ENCODE assay signal across 8 cellular contexts in genomic region chr12:132711169-132711843, GRCh38. TPM values are rescaled to one million over a fixed set of nuclear protein-coding genes. Genes with fewer than 3 reads are reported as not detected.
DNase-seq lines count a peak whose midpoint lies in the region; ATAC-seq, FAIRE-seq and TF ChIP-seq lines count a peak whose summit lies in the region.

No MANE protein-coding gene starts in this region.

- no peaks in the 10 kb centered on the region for H3K9me3 Mint-ChIP-seq in astrocyte (ENCODE audit: unreplicated experiment)

- H3K36me3 ChIP-seq in astrocyte (ENCODE audit: insufficient read depth, low read length) = peaks cover 6% of the 10 kb centered on the region
- no peaks in the 10 kb centered on the region for H3K36me3 ChIP-seq in kidney epithelial cell (ENCODE audit: control insufficient read depth, insufficient read depth, low read length)

- H3K9ac ChIP-seq in astrocyte (ENCODE audit: low read length) = peak overlapping the region; percentile 87

- ATAC-seq in GM21786 (IDR thresholded peaks at IDR 0.05; ENCODE audit: unreplicated experiment) (peak; percentile 8), GM18861 (IDR thresholded peaks at IDR 0.05; ENCODE audit: unreplicated experiment) (no peak)

- peaks cover 1% of the 10 kb centered on the region for H3K4me1 Mint-ChIP-seq in astrocyte (ENCODE audit: low read depth, unreplicated experiment)

- H3K4me2 ChIP-seq in astrocyte (ENCODE audit: low read length) = peak overlapping the region; percentile 92

- no peaks in the 10 kb centered on the region for H3K9me3 ChIP-seq in astrocyte (ENCODE audit: insufficient read depth, low read depth, low read length)

- H4K20me1 ChIP-seq in astrocyte (ENCODE audit: insufficient read depth, low read length) = peaks cover 44% of the 10 kb centered on the region

- TF ChIP-seq CTCF in astrocyte (IDR thresholded peaks at IDR 0.05; ENCODE audit: insufficient read depth, low read depth, low read length) = no peak
- no peak for TF ChIP-seq CTCF in kidney epithelial cell (IDR thresholded peaks at IDR 0.05; ENCODE audit: insufficient read depth, low read length, poor library complexity, severe bottlenecking)

- H3K27me3 ChIP-seq in astrocyte (ENCODE audit: insufficient read depth, low read length) (no peaks in the 10 kb centered on the region), kidney epithelial cell (ENCODE audit: control insufficient read depth, insufficient read depth, low read length) (no peaks in the 10 kb centered on the region)

- peaks cover 49% of the 10 kb centered on the region for H3K79me2 ChIP-seq in astrocyte (ENCODE audit: insufficient read depth, low read length)

- H2AFZ ChIP-seq in astrocyte (ENCODE audit: low read depth, low read length) = peak overlapping the region; percentile 74

- H3K36me3 Mint-ChIP-seq in astrocyte (ENCODE audit: low read depth, unreplicated experiment) = peaks cover 4% of the 10 kb centered on the region

- H3K27me3 Mint-ChIP-seq in astrocyte (ENCODE audit: low read depth, unreplicated experiment) = no peaks in the 10 kb centered on the region

- peak overlapping the region; percentile 90 for H3K4me3 Mint-ChIP-seq in astrocyte (ENCODE audit: unreplicated experiment)

- H3K4me3 ChIP-seq in astrocyte (ENCODE audit: insufficient read depth, low read depth, low read length) (peak overlapping the region; percentile 98), kidney epithelial cell (ENCODE audit: low read depth, low read length) (peak overlapping the region; percentile 93)

- peak overlapping the region; percentile 52 for H3K27ac ChIP-seq in astrocyte (ENCODE audit: low read depth, low read length)

- no peak for FAIRE-seq in astrocyte (lab: Jason Lieb, UNC)

- H3K4me1 ChIP-seq in astrocyte (ENCODE audit: insufficient read depth, low read length) = peaks cover 7% of the 10 kb centered on the region

- peak overlapping the region; percentile 66 for H3K27ac Mint-ChIP-seq in astrocyte (ENCODE audit: unreplicated experiment)

- DNase-seq in D341Med (ENCODE audit: low spot score) (peak; percentile 67), NAMALWA (ENCODE audit: low spot score) (peak; percentile 40), astrocyte (ENCODE audit: low read depth) (no peak), kidney epithelial cell (ENCODE audit: low read depth) (no peak), superior temporal gyrus (ENCODE audit: extremely low spot score) (no peak)
- peak; percentile 8 for DNase-seq in stimulated activated naive CD4-positive, alpha-beta T cell treated with Interleukin-2 at 50 U/mL for 16 hours (lab: John Stamatoyannopoulos, UW)

RNA-seq across cellular contexts. Expression of gene PGAM5, which starts 0.7 kb away (rescaled TPM):
- total RNA-seq in astrocyte (33.3 and 43.4 TPM in 2 replicates), kidney epithelial cell (40.4 and 47.1 TPM in 2 replicates)

RNA-seq across cellular contexts. Expression of gene PXMP2, which starts 23.9 kb away (rescaled TPM):
- total RNA-seq in astrocyte (8.1 and 9.0 TPM in 2 replicates), kidney epithelial cell (34.8 and 37.2 TPM in 2 replicates)

RNA-seq across cellular contexts. Expression of gene POLE, which starts 24.2 kb away (rescaled TPM):
- total RNA-seq in astrocyte (11.9 and 15.4 TPM in 2 replicates), kidney epithelial cell (11.2 and 15.1 TPM in 2 replicates)

RNA-seq across cellular contexts. Expression of gene ANKLE2, which starts 50.3 kb away (rescaled TPM):
- total RNA-seq in astrocyte (123 and 140 TPM in 2 replicates), kidney epithelial cell (115 and 128 TPM in 2 replicates)

Comparison
In these comparisons a context has a peak if more than half of its experiments do, and no peak if none do; other contexts are left out.
1. DNase-seq: peak in D341Med (single experiment), NAMALWA (single experiment) and stimulated activated naive CD4-positive, alpha-beta T cell treated with Interleukin-2 at 50 U/mL for 16 hours (single experiment); none in astrocyte (single experiment), kidney epithelial cell (single experiment) and superior temporal gyrus (single experiment).